Comparison of ENCODE assay signal across 1 cellular context in the genomic region with DNA sequence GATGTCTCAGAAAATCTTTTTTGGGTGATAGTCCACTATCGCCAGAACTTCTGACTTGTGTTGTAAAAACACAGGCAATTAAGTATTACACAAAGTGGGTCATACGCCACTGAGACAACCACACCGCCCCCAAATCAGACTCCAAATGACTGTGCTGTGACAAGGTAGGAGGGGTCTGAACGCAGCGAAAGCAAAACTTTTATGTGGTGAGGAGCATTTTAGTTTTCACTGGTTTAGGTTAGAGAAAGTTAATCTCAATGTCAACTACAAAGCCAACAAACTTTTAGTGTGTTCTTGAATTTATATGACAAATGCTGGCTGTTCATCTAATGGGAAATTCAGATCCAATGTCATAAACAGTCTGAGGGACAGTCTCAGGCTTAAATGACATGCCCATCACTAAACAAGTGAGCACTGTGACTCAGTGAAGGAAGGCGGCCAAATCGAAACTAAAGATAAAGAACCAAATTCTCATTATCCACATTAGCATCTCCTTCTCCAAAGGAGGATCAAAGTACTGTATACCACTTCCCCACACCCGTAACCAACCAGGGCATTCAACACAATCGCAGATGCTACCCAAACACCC.
A peak's percentile ranks its signal among the peaks of the same experiment; 100 is the strongest.
TF ChIP-seq lines count a peak whose summit lies in the region.

No MANE protein-coding gene starts in this region.

TF ChIP-seq in GM12878, 131 proteins besides CTCF, POLR2A, EP300 and RAD21 (continued from another document and continues in another):
- TF ChIP-seq MTA3 (IDR thresholded peaks at IDR 0.05; ENCODE audit: borderline replicate concordance, low read length): peak; percentile 77; the same call in 1 of the 2 replicates
- no peak for TF ChIP-seq CHD4 (IDR thresholded peaks at IDR 0.05)
- TF ChIP-seq, protein P1, sequence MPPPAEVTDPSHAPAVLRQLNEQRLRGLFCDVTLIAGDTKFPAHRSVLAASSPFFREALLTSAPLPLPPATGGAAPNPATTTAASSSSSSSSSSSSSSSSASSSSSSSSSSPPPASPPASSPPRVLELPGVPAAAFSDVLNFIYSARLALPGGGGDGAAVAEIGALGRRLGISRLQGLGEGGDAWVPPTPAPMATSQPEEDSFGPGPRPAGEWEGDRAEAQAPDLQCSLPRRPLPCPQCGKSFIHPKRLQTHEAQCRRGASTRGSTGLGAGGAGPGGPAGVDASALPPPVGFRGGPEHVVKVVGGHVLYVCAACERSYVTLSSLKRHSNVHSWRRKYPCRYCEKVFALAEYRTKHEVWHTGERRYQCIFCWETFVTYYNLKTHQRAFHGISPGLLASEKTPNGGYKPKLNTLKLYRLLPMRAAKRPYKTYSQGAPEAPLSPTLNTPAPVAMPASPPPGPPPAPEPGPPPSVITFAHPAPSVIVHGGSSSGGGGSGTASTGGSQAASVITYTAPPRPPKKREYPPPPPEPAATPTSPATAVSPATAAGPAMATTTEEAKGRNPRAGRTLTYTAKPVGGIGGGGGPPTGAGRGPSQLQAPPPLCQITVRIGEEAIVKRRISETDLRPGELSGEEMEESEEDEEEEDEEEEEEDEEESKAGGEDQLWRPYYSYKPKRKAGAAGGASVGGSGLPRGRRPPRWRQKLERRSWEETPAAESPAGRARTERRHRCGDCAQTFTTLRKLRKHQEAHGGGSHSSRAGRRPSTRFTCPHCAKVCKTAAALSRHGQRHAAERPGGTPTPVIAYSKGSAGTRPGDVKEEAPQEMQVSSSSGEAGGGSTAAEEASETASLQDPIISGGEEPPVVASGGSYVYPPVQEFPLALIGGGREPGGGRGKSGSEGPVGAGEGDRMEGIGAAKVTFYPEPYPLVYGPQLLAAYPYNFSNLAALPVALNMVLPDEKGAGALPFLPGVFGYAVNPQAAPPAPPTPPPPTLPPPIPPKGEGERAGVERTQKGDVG (CRISPR knock-in tag; IDR thresholded peaks at IDR 0.05): no peak
- TF ChIP-seq TCF3 (IDR thresholded peaks at IDR 0.05; ENCODE audit: borderline replicate concordance, insufficient read depth, low read depth, low read length): peak; percentile 55; the same call in 1 of the 2 replicates
- TF ChIP-seq MXI1 (IDR thresholded peaks at IDR 0.05; ENCODE audit: low read depth, low read length): 0 out of 2 replicates have a peak, but pooled peaks have one; percentile 25
- no peak for TF ChIP-seq KDM1A (IDR thresholded peaks at IDR 0.05; ENCODE audit: borderline replicate concordance)
- no peak for TF ChIP-seq CEBPB (IDR thresholded peaks at IDR 0.05; ENCODE audit: borderline replicate concordance in 1 of 2, low read depth in 2 of 2, low read length in 2 of 2)
- TF ChIP-seq HDAC6 (IDR thresholded peaks at IDR 0.05; ENCODE audit: unreplicated experiment): no peak
- no peak for TF ChIP-seq RAD51 (IDR thresholded peaks at IDR 0.05)
- TF ChIP-seq IRF4 (IDR thresholded peaks at IDR 0.05; ENCODE audit: low read depth, low read length): peak; percentile 95
- TF ChIP-seq JUND (IDR thresholded peaks at IDR 0.05; ENCODE audit: low read depth, low read length): peak; percentile 78
- peak in 1 of 2 experiments; percentile 62; a peak in 1 of 3 replicates for TF ChIP-seq EGR1 (IDR thresholded peaks at IDR 0.05; ENCODE audit: borderline replicate concordance in 1 of 2, low read depth in 2 of 2, low read length in 2 of 2)
- TF ChIP-seq, protein P2, sequence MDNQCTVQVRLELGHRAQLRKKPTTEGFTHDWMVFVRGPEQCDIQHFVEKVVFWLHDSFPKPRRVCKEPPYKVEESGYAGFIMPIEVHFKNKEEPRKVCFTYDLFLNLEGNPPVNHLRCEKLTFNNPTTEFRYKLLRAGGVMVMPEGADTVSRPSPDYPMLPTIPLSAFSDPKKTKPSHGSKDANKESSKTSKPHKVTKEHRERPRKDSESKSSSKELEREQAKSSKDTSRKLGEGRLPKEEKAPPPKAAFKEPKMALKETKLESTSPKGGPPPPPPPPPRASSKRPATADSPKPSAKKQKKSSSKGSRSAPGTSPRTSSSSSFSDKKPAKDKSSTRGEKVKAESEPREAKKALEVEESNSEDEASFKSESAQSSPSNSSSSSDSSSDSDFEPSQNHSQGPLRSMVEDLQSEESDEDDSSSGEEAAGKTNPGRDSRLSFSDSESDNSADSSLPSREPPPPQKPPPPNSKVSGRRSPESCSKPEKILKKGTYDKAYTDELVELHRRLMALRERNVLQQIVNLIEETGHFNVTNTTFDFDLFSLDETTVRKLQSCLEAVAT (IDR thresholded peaks at IDR 0.05): 0 out of 2 replicates have a peak, but pooled peaks have one; percentile 29
- peak; percentile 85; the same call in 1 of the 2 replicates for TF ChIP-seq NFIC (IDR thresholded peaks at IDR 0.05; ENCODE audit: low read depth, low read length)
- TF ChIP-seq KLF5 (IDR thresholded peaks at IDR 0.05; ENCODE audit: partially characterized antibody): no peak
- peak; percentile 88 for TF ChIP-seq ZBED1 (IDR thresholded peaks at IDR 0.05; ENCODE audit: borderline replicate concordance)
- TF ChIP-seq PBX3 (IDR thresholded peaks at IDR 0.05; ENCODE audit: insufficient replicate concordance, low read depth, low read length): no peak
- no peak for TF ChIP-seq CHD1 (IDR thresholded peaks at IDR 0.05; ENCODE audit: low read depth, low read length)
- peak; percentile 47; the same call in 1 of the 2 replicates for TF ChIP-seq BACH1 (IDR thresholded peaks at IDR 0.05; ENCODE audit: borderline replicate concordance)
- no peak for TF ChIP-seq RELA (IDR thresholded peaks at IDR 0.05; ENCODE audit: borderline replicate concordance, partially characterized antibody)
- peak; percentile 55; the same call in 1 of the 2 replicates for TF ChIP-seq TCF7 (IDR thresholded peaks at IDR 0.05; ENCODE audit: borderline replicate concordance)
- peak; percentile 81 for TF ChIP-seq CREM (IDR thresholded peaks at IDR 0.05; ENCODE audit: low read depth)
- peak; percentile 50 to 52; a peak in 2 of 4 replicates for TF ChIP-seq IKZF2 (IDR thresholded peaks at IDR 0.05)
- TF ChIP-seq, protein P3, sequence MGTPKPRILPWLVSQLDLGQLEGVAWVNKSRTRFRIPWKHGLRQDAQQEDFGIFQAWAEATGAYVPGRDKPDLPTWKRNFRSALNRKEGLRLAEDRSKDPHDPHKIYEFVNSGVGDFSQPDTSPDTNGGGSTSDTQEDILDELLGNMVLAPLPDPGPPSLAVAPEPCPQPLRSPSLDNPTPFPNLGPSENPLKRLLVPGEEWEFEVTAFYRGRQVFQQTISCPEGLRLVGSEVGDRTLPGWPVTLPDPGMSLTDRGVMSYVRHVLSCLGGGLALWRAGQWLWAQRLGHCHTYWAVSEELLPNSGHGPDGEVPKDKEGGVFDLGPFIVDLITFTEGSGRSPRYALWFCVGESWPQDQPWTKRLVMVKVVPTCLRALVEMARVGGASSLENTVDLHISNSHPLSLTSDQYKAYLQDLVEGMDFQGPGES (IDR thresholded peaks at IDR 0.05): no peak
- peak; percentile 86 for TF ChIP-seq TBL1XR1 (IDR thresholded peaks at IDR 0.05; ENCODE audit: low read depth, low read length)
- peak in 1 of 2 experiments; percentile 17; a peak in 1 of 4 replicates for TF ChIP-seq BHLHE40 (IDR thresholded peaks at IDR 0.05; ENCODE audit: borderline replicate concordance in 1 of 2, low read depth in 2 of 2, low read length in 1 of 2)
- TF ChIP-seq, protein P4, sequence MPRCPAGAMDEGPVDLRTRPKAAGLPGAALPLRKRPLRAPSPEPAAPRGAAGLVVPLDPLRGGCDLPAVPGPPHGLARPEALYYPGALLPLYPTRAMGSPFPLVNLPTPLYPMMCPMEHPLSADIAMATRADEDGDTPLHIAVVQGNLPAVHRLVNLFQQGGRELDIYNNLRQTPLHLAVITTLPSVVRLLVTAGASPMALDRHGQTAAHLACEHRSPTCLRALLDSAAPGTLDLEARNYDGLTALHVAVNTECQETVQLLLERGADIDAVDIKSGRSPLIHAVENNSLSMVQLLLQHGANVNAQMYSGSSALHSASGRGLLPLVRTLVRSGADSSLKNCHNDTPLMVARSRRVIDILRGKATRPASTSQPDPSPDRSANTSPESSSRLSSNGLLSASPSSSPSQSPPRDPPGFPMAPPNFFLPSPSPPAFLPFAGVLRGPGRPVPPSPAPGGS (IDR thresholded peaks at IDR 0.05; ENCODE audit: borderline replicate concordance, insufficient read depth, low read depth, low read length, poor library complexity, severe bottlenecking): peak; percentile 48
- TF ChIP-seq, protein P5, sequence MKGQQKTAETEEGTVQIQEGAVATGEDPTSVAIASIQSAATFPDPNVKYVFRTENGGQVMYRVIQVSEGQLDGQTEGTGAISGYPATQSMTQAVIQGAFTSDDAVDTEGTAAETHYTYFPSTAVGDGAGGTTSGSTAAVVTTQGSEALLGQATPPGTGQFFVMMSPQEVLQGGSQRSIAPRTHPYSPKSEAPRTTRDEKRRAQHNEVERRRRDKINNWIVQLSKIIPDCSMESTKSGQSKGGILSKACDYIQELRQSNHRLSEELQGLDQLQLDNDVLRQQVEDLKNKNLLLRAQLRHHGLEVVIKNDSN (IDR thresholded peaks at IDR 0.05; ENCODE audit: borderline replicate concordance, extremely low read length, insufficient read depth, low read depth, low read length): no peak
- TF ChIP-seq PAX5 (IDR thresholded peaks at IDR 0.05; ENCODE audit: borderline replicate concordance, low read depth, low read length): peak; percentile 94
- no peak for TF ChIP-seq POLR2AphosphoS2 (IDR thresholded peaks at IDR 0.05; ENCODE audit: low read depth, low read length)
- TF ChIP-seq CHD2 (IDR thresholded peaks at IDR 0.05; ENCODE audit: borderline replicate concordance, low read depth, low read length): peak; percentile 32; the same call in 1 of the 2 replicates
- peak; percentile 85; the same call in 2 of the 3 replicates for TF ChIP-seq POU2F2 (IDR thresholded peaks at IDR 0.05; ENCODE audit: borderline replicate concordance, low read depth, low read length)
- TF ChIP-seq SUZ12 (IDR thresholded peaks at IDR 0.05; ENCODE audit: unreplicated experiment): no peak
- no peak for TF ChIP-seq E2F4 (IDR thresholded peaks at IDR 0.05; ENCODE audit: low read depth, low read length)
- TF ChIP-seq HDAC2 (IDR thresholded peaks at IDR 0.05): no peak
- TF ChIP-seq RUNX3 (IDR thresholded peaks at IDR 0.05; ENCODE audit: low read length): peak; percentile 98
- no peak for TF ChIP-seq ATF3 (IDR thresholded peaks at IDR 0.05; ENCODE audit: borderline replicate concordance, extremely low read depth, low read depth, low read length)
- peak; percentile 94 for TF ChIP-seq MTA2 (IDR thresholded peaks at IDR 0.05; ENCODE audit: low read depth)
- TF ChIP-seq TCF12 (IDR thresholded peaks at IDR 0.05; ENCODE audit: low read depth, low read length): 0 out of 2 replicates have a peak, but pooled peaks have one; percentile 44
- TF ChIP-seq FOXM1 (IDR thresholded peaks at IDR 0.05; ENCODE audit: low read depth, low read length): peak; percentile 83
- no peak for TF ChIP-seq RBBP5 (conservative IDR thresholded peaks at IDR 0.05)
- TF ChIP-seq CREB1 (IDR thresholded peaks at IDR 0.05; ENCODE audit: low read depth): peak; percentile 72
- TF ChIP-seq MEF2B (IDR thresholded peaks at IDR 0.05; ENCODE audit: partially characterized antibody, poor library complexity, severe bottlenecking): peak; percentile 47
- TF ChIP-seq RELB (IDR thresholded peaks at IDR 0.05; ENCODE audit: low read depth): peak; percentile 42; the same call in 1 of the 2 replicates
- no peak for TF ChIP-seq YBX1 (IDR thresholded peaks at IDR 0.05)
- TF ChIP-seq CBFB (IDR thresholded peaks at IDR 0.05; ENCODE audit: low read depth): peak; percentile 82; the same call in 1 of the 2 replicates
- TF ChIP-seq, protein P6, sequence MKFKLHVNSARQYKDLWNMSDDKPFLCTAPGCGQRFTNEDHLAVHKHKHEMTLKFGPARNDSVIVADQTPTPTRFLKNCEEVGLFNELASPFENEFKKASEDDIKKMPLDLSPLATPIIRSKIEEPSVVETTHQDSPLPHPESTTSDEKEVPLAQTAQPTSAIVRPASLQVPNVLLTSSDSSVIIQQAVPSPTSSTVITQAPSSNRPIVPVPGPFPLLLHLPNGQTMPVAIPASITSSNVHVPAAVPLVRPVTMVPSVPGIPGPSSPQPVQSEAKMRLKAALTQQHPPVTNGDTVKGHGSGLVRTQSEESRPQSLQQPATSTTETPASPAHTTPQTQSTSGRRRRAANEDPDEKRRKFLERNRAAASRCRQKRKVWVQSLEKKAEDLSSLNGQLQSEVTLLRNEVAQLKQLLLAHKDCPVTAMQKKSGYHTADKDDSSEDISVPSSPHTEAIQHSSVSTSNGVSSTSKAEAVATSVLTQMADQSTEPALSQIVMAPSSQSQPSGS (IDR thresholded peaks at IDR 0.05; ENCODE audit: low read length): peak; percentile 85
- no peak for TF ChIP-seq NFXL1 (IDR thresholded peaks at IDR 0.05; ENCODE audit: borderline replicate concordance)
- TF ChIP-seq SREBF2 (IDR thresholded peaks at IDR 0.05; ENCODE audit: low read length): no peak
- peak; percentile 67; the same call in 1 of the 2 replicates for TF ChIP-seq ATF7 (IDR thresholded peaks at IDR 0.05; ENCODE audit: low read depth)
- TF ChIP-seq POLR2AphosphoS5 (IDR thresholded peaks at IDR 0.05; ENCODE audit: low read length): no peak
- peak; percentile 99 for TF ChIP-seq BCL11A (IDR thresholded peaks at IDR 0.05; ENCODE audit: low read depth, low read length)
- peak; percentile 91 for TF ChIP-seq JUNB (IDR thresholded peaks at IDR 0.05)
